ENCODE assay signal across 27 cellular contexts in genomic region chr14:64792231-64792630, GRCh38.
"Had no signal": no experiment of that assay in that cellular context is flagged by ENCODE, and none has a peak within 500 bp of the region (broad histone marks: within the 10 kb centered on the region; RNA-seq: fewer than 3 reads in every experiment).

No MANE protein-coding gene starts in this region.

- H3K27ac ChIP-seq: coronary artery, esophagus muscularis mucosa, foreskin keratinocyte, heart right ventricle, left lung, psoas muscle, sigmoid colon, stomach, thyroid gland had no signal

- H3K4me1 ChIP-seq: esophagus muscularis mucosa, heart right ventricle, left lung, sigmoid colon, stomach, thyroid gland had no signal

- H3K4me1 Mint-ChIP-seq: naive B cell; stimulated activated effector memory CD8-positive, alpha-beta T cell treated with anti-CD3 and anti-CD28 coated beads, Interleukin-12 subunit alpha, Interleukin-12 subunit beta, amount 100 ng/mL, for 72 hours had no signal

- H3K36me3 Mint-ChIP-seq: mesothelial cell of epicardium; naive B cell; natural killer cell treated with Interleukin-12 subunit alpha and Interleukin-12 subunit beta and Interleukin-15 and Interleukin-18, amount 100 ng/mL, for 72 hours; stimulated activated effector memory CD8-positive, alpha-beta T cell treated with anti-CD3 and anti-CD28 coated beads, Interleukin-12 subunit alpha, Interleukin-12 subunit beta, amount 100 ng/mL, for 72 hours had no signal

- ATAC-seq: heart right ventricle; left lung; mucosa of descending colon; natural killer cell treated with Interleukin-12 subunit alpha and Interleukin-12 subunit beta and Interleukin-15 and Interleukin-18, amount 100 ng/mL, for 72 hours; right cardiac atrium had no signal

- H3K27me3 ChIP-seq: foreskin keratinocyte, heart right ventricle, left lung, sigmoid colon, thyroid gland had no signal

- H3K27ac Mint-ChIP-seq: mesothelial cell of epicardium; naive B cell; natural killer cell treated with Interleukin-12 subunit alpha and Interleukin-12 subunit beta and Interleukin-15 and Interleukin-18, amount 100 ng/mL, for 72 hours; stimulated activated effector memory CD8-positive, alpha-beta T cell treated with anti-CD3 and anti-CD28 coated beads, Interleukin-12 subunit alpha, Interleukin-12 subunit beta, amount 100 ng/mL, for 72 hours had no signal

- H3K36me3 ChIP-seq: left lung, sigmoid colon, stomach, thyroid gland had no signal

- H3K4me3 ChIP-seq: coronary artery, esophagus muscularis mucosa, heart right ventricle, left lung, mucosa of descending colon, psoas muscle, sigmoid colon, stomach, thyroid gland had no signal

- FAIRE-seq: endothelial cell of umbilical vein, islet of Langerhans had no signal

- DNase-seq: dermis blood vessel endothelial cell; effector memory CD4-positive, alpha-beta T cell; foreskin keratinocyte; glutamatergic neuron; heart right ventricle; hippocampal formation; left cardiac atrium; left lung; mesenchymal stem cell; mucosa of descending colon; naive B cell; psoas muscle; sigmoid colon; stimulated activated CD4-positive, alpha-beta T cell treated with anti-CD3 and anti-CD28 coated beads, Interleukin-4, amount 100 ng/mL, for 24 hours; stimulated activated naive CD4-positive, alpha-beta T cell treated with Interleukin-2 at 50 U/mL for 16 hours; stomach; thyroid gland; trophoblast cell had no signal

- H3K4me3 Mint-ChIP-seq: mesothelial cell of epicardium; naive B cell; natural killer cell treated with Interleukin-12 subunit alpha and Interleukin-12 subunit beta and Interleukin-15 and Interleukin-18, amount 100 ng/mL, for 72 hours; neural crest cell; stimulated activated effector memory CD8-positive, alpha-beta T cell treated with anti-CD3 and anti-CD28 coated beads, Interleukin-12 subunit alpha, Interleukin-12 subunit beta, amount 100 ng/mL, for 72 hours had no signal

- H3K9me3 Mint-ChIP-seq: mesothelial cell of epicardium; naive B cell; natural killer cell treated with Interleukin-12 subunit alpha and Interleukin-12 subunit beta and Interleukin-15 and Interleukin-18, amount 100 ng/mL, for 72 hours; neural crest cell; stimulated activated effector memory CD8-positive, alpha-beta T cell treated with anti-CD3 and anti-CD28 coated beads, Interleukin-12 subunit alpha, Interleukin-12 subunit beta, amount 100 ng/mL, for 72 hours had no signal

- H3K9me3 ChIP-seq: esophagus muscularis mucosa, heart right ventricle, left lung, mucosa of descending colon, psoas muscle, sigmoid colon, stomach, thyroid gland had no signal

- H3K27me3 Mint-ChIP-seq: natural killer cell treated with Interleukin-12 subunit alpha and Interleukin-12 subunit beta and Interleukin-15 and Interleukin-18, amount 100 ng/mL, for 72 hours had no signal
